ENCODE assay signal across 12 cellular contexts in genomic region chr7:27108390-27109127, GRCh38. TPM values are rescaled to one million over a fixed set of nuclear protein-coding genes. Genes with fewer than 3 reads are reported as not detected.
DNase-seq lines count a peak whose midpoint lies in the region; ATAC-seq and TF ChIP-seq lines count a peak whose summit lies in the region.
"Had no signal": no experiment of that assay in that cellular context is flagged by ENCODE, and none has a peak within 500 bp of the region (broad histone marks: within the 10 kb centered on the region; RNA-seq: fewer than 3 reads in every experiment).

No MANE protein-coding gene starts in this region.

- peaks cover 7 to 12% of the 10 kb centered on the region in 2 donors for H3K4me1 ChIP-seq in uterus
- H3K4me1 ChIP-seq in BE2C = no peaks in the 10 kb centered on the region

- TF ChIP-seq CTCF in astrocyte of the cerebellum (IDR thresholded peaks at IDR 0.05; ENCODE audit: low read depth, low read length, missing control alignments) = no peak
- no peak for TF ChIP-seq CTCF in nephron progenitor cell (IDR thresholded peaks at IDR 0.05)
- no peak for TF ChIP-seq CTCF in uterus (IDR thresholded peaks at IDR 0.05)
- no peak for TF ChIP-seq CTCF in BE2C (IDR thresholded peaks at IDR 0.05; ENCODE audit: low read depth, low read length)

- no peaks in the 10 kb centered on the region for H3K9me3 Mint-ChIP-seq in nephron progenitor cell
- H3K9me3 Mint-ChIP-seq: T-cell had no signal

- no peaks in the 10 kb centered on the region for H3K27me3 ChIP-seq in uterus
- H3K27me3 ChIP-seq in BE2C = peaks cover 100% of the 10 kb centered on the region

- TF ChIP-seq POLR2A in uterus (IDR thresholded peaks at IDR 0.05) = peak; percentile 18 to 23

- peak; percentile 30 for ATAC-seq in left ventricle myocardium superior
- no peak for ATAC-seq in HG03045 (IDR thresholded peaks at IDR 0.05; ENCODE audit: unreplicated experiment)
- no peak for ATAC-seq in HG03095 (IDR thresholded peaks at IDR 0.05; ENCODE audit: unreplicated experiment)
- ATAC-seq: K562, T-cell had no signal

- H3K36me3 ChIP-seq in uterus = no peaks in the 10 kb centered on the region
- no peaks in the 10 kb centered on the region for H3K36me3 ChIP-seq in BE2C

- intact Hi-C loops in left ventricle myocardium superior (cut with micrococcal nuclease) = no loop called here
- intact Hi-C loops in uterus (cut with DNase I; ENCODE audit: low total_unique reads) = no loop called here

- in situ Hi-C loops in astrocyte of the cerebellum (cut with HindIII; ENCODE audit: low sequenced_read_pairs) = no loop called here

- H3K27me3 Mint-ChIP-seq in nephron progenitor cell (ENCODE audit: low read depth, poor library complexity) = no peaks in the 10 kb centered on the region

- H3K9me3 ChIP-seq in uterus (no peaks in the 10 kb centered on the region), BE2C (no peaks in the 10 kb centered on the region)

- peak overlapping the region; percentile 49 to 72 for H3K27ac ChIP-seq in uterus

- peak overlapping the region; percentile 99 for H3K4me3 Mint-ChIP-seq in nephron progenitor cell
- H3K4me3 Mint-ChIP-seq: T-cell had no signal

- DNase-seq in astrocyte of the cerebellum (ENCODE audit: low read depth) (no peak), left ventricle myocardium superior (no peak), nephron progenitor cell (peak; percentile 78), uterus (no peak), BE2C (no peak)
- no peak for DNase-seq in stimulated activated CD4-positive, alpha-beta T cell treated with anti-CD3 and anti-CD28 coated beads, Interleukin-4, amount 100 ng/mL, for 24 hours
- DNase-seq: NCI-H446, T-cell had no signal

- H3K36me3 Mint-ChIP-seq in nephron progenitor cell (ENCODE audit: low read depth) = peaks cover 43% of the 10 kb centered on the region
- H3K36me3 Mint-ChIP-seq: T-cell had no signal

- H3K4me3 ChIP-seq in astrocyte of the cerebellum (ENCODE audit: low read depth, low read length) (peak overlapping the region; percentile 32), uterus (no peak overlapping the region), BE2C (ENCODE audit: low read depth, low read length) (no peak overlapping the region)
- H3K4me3 ChIP-seq: K562 had no signal

- H3K27ac Mint-ChIP-seq in nephron progenitor cell = peak overlapping the region; percentile 100
- H3K27ac Mint-ChIP-seq: T-cell had no signal

- H3K4me1 Mint-ChIP-seq in nephron progenitor cell = peaks cover 82% of the 10 kb centered on the region

RNA-seq across cellular contexts. Expression of gene HOXA2, which starts 6.1 kb away (rescaled TPM):
- total RNA-seq in left ventricle myocardium superior (0.12 TPM), uterus (1 to 10 TPM in 2 of 4 donors, not detected in 2; 1.8 to 6.5 TPM)
- not detected for polyA plus RNA-seq in BE2C (2012; ENCODE audit: insufficient read depth, insufficient read length, low read depth)
- total RNA-seq: G401, K562, T-cell had no signal

RNA-seq across cellular contexts. Expression of gene HOXA1, which starts 12.8 kb away (rescaled TPM):
- not detected for total RNA-seq in left ventricle myocardium superior
- 1 to 10 TPM in 3 of 4 donors, under 1 TPM in 1; 0.28 to 2.0 (median 1.5) TPM for total RNA-seq in uterus
- not detected for polyA plus RNA-seq in BE2C (2012; ENCODE audit: insufficient read depth, insufficient read length, low read depth)

RNA-seq across cellular contexts. Expression of gene HOXA4, which starts 22.0 kb away (rescaled TPM):
- total RNA-seq in left ventricle myocardium superior = 0.15 TPM
- total RNA-seq in uterus = 1 to 10 TPM in 1 of 4 donors, under 1 TPM in 2, not detected in 1; 0.14 to 7.7 (median 0.26) TPM
- not detected for polyA plus RNA-seq in BE2C (2012; ENCODE audit: insufficient read depth, insufficient read length, low read depth)
- total RNA-seq: G401, K562 had no signal
- polyA plus RNA-seq: K562 had no signal

RNA-seq across cellular contexts. Expression of gene HOXA5, which starts 34.9 kb away (rescaled TPM):
- not detected for total RNA-seq in left ventricle myocardium superior
- total RNA-seq in uterus = 10 to 100 TPM; 10.7 to 61.0 (median 18.9) TPM
- polyA plus RNA-seq in BE2C (2012; ENCODE audit: insufficient read depth, insufficient read length, low read depth) = not detected
- total RNA-seq: K562 had no signal

RNA-seq across cellular contexts. Expression of gene HOXA6, which starts 39.0 kb away (rescaled TPM):
- total RNA-seq in left ventricle myocardium superior (not detected), uterus (10 to 100 TPM in 3 of 4 donors, 1 to 10 TPM in 1; 1.8 to 19.1 (median 15.4) TPM)
- polyA plus RNA-seq in BE2C (2012; ENCODE audit: insufficient read depth, insufficient read length, low read depth) = not detected
- total RNA-seq: K562 had no signal
- polyA plus RNA-seq: K562 had no signal
